Comparison of ENCODE assay signal across 17 cellular contexts in the genomic region with DNA sequence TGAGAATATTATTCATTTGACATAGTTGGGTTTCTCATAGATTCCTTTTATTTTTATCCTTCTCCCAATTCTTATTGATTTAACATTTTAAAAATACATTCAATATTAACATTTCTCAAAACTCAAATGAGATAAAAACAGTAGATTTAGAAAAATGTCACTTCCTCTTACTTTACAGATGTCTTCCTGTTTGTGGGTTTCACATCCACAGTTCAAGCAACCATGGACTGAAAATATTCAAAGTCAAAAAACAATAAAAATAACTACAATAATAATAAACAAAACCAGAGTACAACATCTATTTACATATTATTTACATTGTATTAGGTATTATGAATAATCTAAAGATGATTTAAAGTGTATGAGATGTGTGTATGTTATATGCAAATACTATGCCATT.
DNase-seq lines count a peak whose midpoint lies in the region; ATAC-seq and TF ChIP-seq lines count a peak whose summit lies in the region.
"Had no signal": no experiment of that assay in that cellular context is flagged by ENCODE, and none has a peak within 500 bp of the region (broad histone marks: within the 10 kb centered on the region; RNA-seq: fewer than 3 reads in every experiment).

No MANE protein-coding gene starts in this region.

- peak; percentile 75 for ATAC-seq in GM18861 (IDR thresholded peaks at IDR 0.05; ENCODE audit: unreplicated experiment)
- peak; percentile 85 for ATAC-seq in GM21786 (IDR thresholded peaks at IDR 0.05; ENCODE audit: unreplicated experiment)
- peak; percentile 63 for ATAC-seq in HG03442 (IDR thresholded peaks at IDR 0.05; ENCODE audit: unreplicated experiment)
- no peak for ATAC-seq in mucosa of descending colon
- ATAC-seq: left colon had no signal

- no peak overlapping the region for H3K27ac Mint-ChIP-seq in activated T-helper 2 cell treated with anti-CD3 and anti-CD28 coated beads, Interferon-gamma antibody, Interleukin-2, Interleukin-4, amounts not matched to agents 10 μg/mL and 5 μg/mL and 100 μg/mL, durations not matched to agents 14 hours and 24 hours and 36 hours
- H3K27ac Mint-ChIP-seq: activated naive CD4-positive, alpha-beta T cell treated with anti-CD3 and anti-CD28 coated beads for 36 hours; CD14-positive monocyte had no signal

- peak; percentile 8 for DNase-seq in germinal center (ENCODE audit: low spot score)
- DNase-seq in activated T-helper 2 cell treated with anti-CD3 and anti-CD28 coated beads, Interferon-gamma antibody, Interleukin-2, Interleukin-4, amounts not matched to agents 10 μg/mL and 5 μg/mL and 100 μg/mL, durations not matched to agents 14 hours and 24 hours and 36 hours (ENCODE audit: low spot score), result no peak
- DNase-seq in NCI-H82 (lab: John Stamatoyannopoulos, UW), result no peak
- no peak for DNase-seq in HuH-7.5 (ENCODE audit: low spot score)
- no peak for DNase-seq in mucosa of descending colon
- DNase-seq: activated naive CD4-positive, alpha-beta T cell treated with anti-CD3 and anti-CD28 coated beads for 36 hours; GF-D8; head of caudate nucleus; left colon; NCI-H1694 had no signal

- no peak for TF ChIP-seq CTCF in mucosa of descending colon (IDR thresholded peaks at IDR 0.05)

- H3K4me3 ChIP-seq in mucosa of descending colon, result no peak overlapping the region
- H3K4me3 ChIP-seq: skin epidermis, thoracic aorta had no signal

- H3K27me3 Mint-ChIP-seq in activated T-helper 2 cell treated with anti-CD3 and anti-CD28 coated beads, Interferon-gamma antibody, Interleukin-2, Interleukin-4, amounts not matched to agents 10 μg/mL and 5 μg/mL and 100 μg/mL, durations not matched to agents 14 hours and 24 hours and 36 hours (ENCODE audit: low read depth), result no peaks in the 10 kb centered on the region

- no peak overlapping the region for H3K4me3 Mint-ChIP-seq in activated T-helper 2 cell treated with anti-CD3 and anti-CD28 coated beads, Interferon-gamma antibody, Interleukin-2, Interleukin-4, amounts not matched to agents 10 μg/mL and 5 μg/mL and 100 μg/mL, durations not matched to agents 14 hours and 24 hours and 36 hours (ENCODE audit: low read depth)
- H3K4me3 Mint-ChIP-seq: activated naive CD4-positive, alpha-beta T cell treated with anti-CD3 and anti-CD28 coated beads for 36 hours; CD14-positive monocyte; neural crest cell had no signal

- no peaks in the 10 kb centered on the region for H3K4me1 ChIP-seq in mucosa of descending colon (ENCODE audit: low read depth)

- intact Hi-C loops in activated T-helper 2 cell treated with anti-CD3 and anti-CD28 coated beads, Interferon-gamma antibody, Interleukin-2, Interleukin-4, amounts not matched to agents 10 μg/mL and 5 μg/mL and 100 μg/mL, durations not matched to agents 14 hours and 24 hours and 36 hours (cut with micrococcal nuclease), result no loop called here
- intact Hi-C loops in mucosa of descending colon (cut with DNase I, micrococcal nuclease), result no loop called here

- H3K4me1 Mint-ChIP-seq in activated T-helper 2 cell treated with anti-CD3 and anti-CD28 coated beads, Interferon-gamma antibody, Interleukin-2, Interleukin-4, amounts not matched to agents 10 μg/mL and 5 μg/mL and 100 μg/mL, durations not matched to agents 14 hours and 24 hours and 36 hours (ENCODE audit: low read depth), result no peaks in the 10 kb centered on the region
- H3K4me1 Mint-ChIP-seq: neural crest cell had no signal

- H3K9me3 ChIP-seq in mucosa of descending colon, result no peaks in the 10 kb centered on the region
- H3K9me3 ChIP-seq: thoracic aorta had no signal

- H3K36me3 Mint-ChIP-seq in activated T-helper 2 cell treated with anti-CD3 and anti-CD28 coated beads, Interferon-gamma antibody, Interleukin-2, Interleukin-4, amounts not matched to agents 10 μg/mL and 5 μg/mL and 100 μg/mL, durations not matched to agents 14 hours and 24 hours and 36 hours (ENCODE audit: low read depth), result no peaks in the 10 kb centered on the region
- H3K36me3 Mint-ChIP-seq: CD14-positive monocyte had no signal

- H3K36me3 ChIP-seq in mucosa of descending colon (ENCODE audit: low read depth), result no peaks in the 10 kb centered on the region
- H3K36me3 ChIP-seq: thoracic aorta had no signal

- peaks cover 5% of the 10 kb centered on the region for H3K9me3 Mint-ChIP-seq in activated T-helper 2 cell treated with anti-CD3 and anti-CD28 coated beads, Interferon-gamma antibody, Interleukin-2, Interleukin-4, amounts not matched to agents 10 μg/mL and 5 μg/mL and 100 μg/mL, durations not matched to agents 14 hours and 24 hours and 36 hours
- H3K9me3 Mint-ChIP-seq: activated naive CD4-positive, alpha-beta T cell treated with anti-CD3 and anti-CD28 coated beads for 36 hours had no signal
